In genomic region chr16:57196276-57196675, GRCh38 we compare ENCODE assay signal across 33 cellular contexts. TPM values are rescaled to one million over a fixed set of nuclear protein-coding genes. Genes with fewer than 3 reads are reported as not detected.
DNase-seq lines count a peak whose midpoint lies in the region; ATAC-seq, FAIRE-seq and TF ChIP-seq lines count a peak whose summit lies in the region.
"Had no signal": no experiment of that assay in that cellular context is flagged by ENCODE, and none has a peak within 500 bp of the region (broad histone marks: within the 10 kb centered on the region; RNA-seq: fewer than 3 reads in every experiment).

No MANE protein-coding gene starts in this region.

- H3K9ac ChIP-seq in astrocyte (ENCODE audit: low read length): no peak overlapping the region
- H3K9ac ChIP-seq in trophoblast cell (ENCODE audit: low read length): no peak overlapping the region
- H3K9ac ChIP-seq: BLaER1 had no signal

- H3K4me3 ChIP-seq in astrocyte (ENCODE audit: insufficient read depth, low read depth, low read length) (no peak overlapping the region), hepatocyte (no peak overlapping the region), trophoblast cell (ENCODE audit: low read depth, low read length) (no peak overlapping the region), esophagus muscularis mucosa (no peak overlapping the region)
- H3K4me3 ChIP-seq in effector memory CD4-positive, alpha-beta T cell (ENCODE audit: insufficient read depth, low read depth, low read length, poor library complexity, severe bottlenecking): no peak overlapping the region
- H3K4me3 ChIP-seq: ascending aorta, BLaER1, esophagus squamous epithelium, gastrocnemius medialis, right lobe of liver, tibial artery had no signal

- no peak for FAIRE-seq in astrocyte (lab: Jason Lieb, UNC)

- peak overlapping the region; percentile 86 for H3K4ac ChIP-seq in trophoblast cell (ENCODE audit: low read depth, low read length)

- H3K27me3 ChIP-seq in astrocyte (ENCODE audit: insufficient read depth, low read length) (no peaks in the 10 kb centered on the region), hepatocyte (no peaks in the 10 kb centered on the region), trophoblast cell (ENCODE audit: insufficient read depth, low read length) (no peaks in the 10 kb centered on the region), esophagus muscularis mucosa (no peaks in the 10 kb centered on the region)
- H3K27me3 ChIP-seq in effector memory CD4-positive, alpha-beta T cell (replicated peaks; ENCODE audit: control insufficient read depth, insufficient read depth, low read length, poor library complexity, severe bottlenecking): no peaks in the 10 kb centered on the region
- H3K27me3 ChIP-seq: ascending aorta, BLaER1, esophagus squamous epithelium, gastrocnemius medialis, right lobe of liver, tibial artery had no signal

- ATAC-seq in activated naive CD8-positive, alpha-beta T cell treated with anti-CD3 and anti-CD28 coated beads, Interleukin-2, amount 50 U/mL, for 24 hours: no peak
- no peak for ATAC-seq in GM21825 (IDR thresholded peaks at IDR 0.05; ENCODE audit: unreplicated experiment)
- ATAC-seq: activated CD8-positive, alpha-beta memory T cell treated with anti-CD3 and anti-CD28 coated beads, Interleukin-2, amount 10 ng/mL, durations not matched to agents 7 days and 5 days; activated T-cell treated with anti-CD3 and anti-CD28 coated beads, Interleukin-2, amount 50 U/mL, for 4 hours; gastrocnemius medialis had no signal

- intact Hi-C loops in esophagus muscularis mucosa (cut with DNase I): no loop called here

- peak overlapping the region; percentile 85 for H3K27ac Mint-ChIP-seq in astrocyte (ENCODE audit: unreplicated experiment)
- H3K27ac Mint-ChIP-seq in activated naive CD8-positive, alpha-beta T cell treated with anti-CD3 and anti-CD28 coated beads, Interleukin-2, amount 50 U/mL, for 24 hours: no peak overlapping the region
- H3K27ac Mint-ChIP-seq: activated CD8-positive, alpha-beta memory T cell treated with anti-CD3 and anti-CD28 coated beads, Interleukin-2, amount 10 ng/mL, durations not matched to agents 7 days and 5 days; activated naive CD8-positive, alpha-beta T cell treated with anti-CD3 and anti-CD28 coated beads, Interleukin-2, amount 10 ng/mL, durations not matched to agents 7 days and 5 days; IgD-negative memory B cell; T-helper 1 cell treated with Interleukin-12 subunit alpha and Interleukin-12 subunit beta and Interleukin-4 antibody, amounts not matched to agents 30 μg/mL and 1 μg/mL, for 36 hours had no signal

- no peak overlapping the region for H3K23ac ChIP-seq in trophoblast cell (ENCODE audit: low read length)

- H4K20me1 ChIP-seq in astrocyte (ENCODE audit: insufficient read depth, low read length) (peaks cover 4% of the 10 kb centered on the region), hepatocyte (ENCODE audit: insufficient read depth, poor library complexity, severe bottlenecking) (peaks cover 58% of the 10 kb centered on the region)

- peak overlapping the region; percentile 65 for H3K18ac ChIP-seq in trophoblast cell (ENCODE audit: low read length)

- H4K91ac ChIP-seq in trophoblast cell (ENCODE audit: low read depth, low read length): no peak overlapping the region

- no peak overlapping the region for H2BK12ac ChIP-seq in trophoblast cell (ENCODE audit: low read length)

- no peak overlapping the region for H4K12ac ChIP-seq in trophoblast cell (ENCODE audit: low read depth, low read length)

- no peak for TF ChIP-seq POLR2A in esophagus muscularis mucosa (IDR thresholded peaks at IDR 0.05; ENCODE audit: low read depth)

- H3K79me2 ChIP-seq in astrocyte (ENCODE audit: insufficient read depth, low read length) (peaks cover 73% of the 10 kb centered on the region), hepatocyte (peaks cover 80% of the 10 kb centered on the region), trophoblast cell (ENCODE audit: control insufficient read depth, insufficient read depth, low read length, poor library complexity) (peaks cover 1% of the 10 kb centered on the region)

- no peaks in the 10 kb centered on the region for H3K9me2 ChIP-seq in hepatocyte (replicated peaks; ENCODE audit: insufficient read depth)

- in situ Hi-C loops in G401 (cut with HindIII; ENCODE audit: low sequenced_read_pairs): no loop called here

- H2AFZ ChIP-seq in astrocyte (ENCODE audit: low read depth, low read length) (no peak overlapping the region), hepatocyte (no peak overlapping the region), trophoblast cell (ENCODE audit: insufficient read depth, low read length, poor library complexity) (no peak overlapping the region)

- no peak for TF ChIP-seq EP300 in esophagus muscularis mucosa (IDR thresholded peaks at IDR 0.05)

- H2BK5ac ChIP-seq in trophoblast cell (ENCODE audit: low read depth, low read length, poor library complexity): peak overlapping the region; percentile 56

- TF ChIP-seq CTCF in astrocyte (IDR thresholded peaks at IDR 0.05; ENCODE audit: insufficient read depth, low read depth, low read length) (no peak), hepatocyte (IDR thresholded peaks at IDR 0.05; ENCODE audit: poor library complexity) (no peak), esophagus muscularis mucosa (IDR thresholded peaks at IDR 0.05) (no peak)

- H3K4me1 ChIP-seq in astrocyte (ENCODE audit: insufficient read depth, low read length) (peaks cover 54% of the 10 kb centered on the region), hepatocyte (ENCODE audit: insufficient read depth) (peaks cover 18% of the 10 kb centered on the region), trophoblast cell (ENCODE audit: control insufficient read depth in 1 of 2, insufficient read depth in 2 of 2, low read length in 2 of 2) (peaks cover 3 to 10% of the 10 kb centered on the region in 2 experiments), esophagus muscularis mucosa (peaks cover 22 to 63% (median 55%) of the 10 kb centered on the region in 4 donors)
- H3K4me1 ChIP-seq in effector memory CD4-positive, alpha-beta T cell (ENCODE audit: control insufficient read depth, insufficient read depth, low read length, poor library complexity, severe bottlenecking): no peaks in the 10 kb centered on the region
- H3K4me1 ChIP-seq: BLaER1 had no signal

- H3K36me3 Mint-ChIP-seq in astrocyte (ENCODE audit: low read depth, unreplicated experiment): peaks cover 9% of the 10 kb centered on the region
- no peaks in the 10 kb centered on the region for H3K36me3 Mint-ChIP-seq in activated naive CD8-positive, alpha-beta T cell treated with anti-CD3 and anti-CD28 coated beads, Interleukin-2, amount 50 U/mL, for 24 hours (ENCODE audit: low read depth)
- H3K36me3 Mint-ChIP-seq: IgD-negative memory B cell had no signal

- no peaks in the 10 kb centered on the region for H3K36me3 ChIP-seq in astrocyte (ENCODE audit: insufficient read depth, low read length)
- no peaks in the 10 kb centered on the region for H3K36me3 ChIP-seq in hepatocyte (replicated peaks; ENCODE audit: insufficient read depth, low read depth)
- no peaks in the 10 kb centered on the region for H3K36me3 ChIP-seq in trophoblast cell (ENCODE audit: control insufficient read depth in 1 of 2, insufficient read depth in 2 of 2, low read length in 2 of 2)
- no peaks in the 10 kb centered on the region for H3K36me3 ChIP-seq in effector memory CD4-positive, alpha-beta T cell (ENCODE audit: control insufficient read depth, insufficient read depth, low read length)
- no peaks in the 10 kb centered on the region for H3K36me3 ChIP-seq in esophagus muscularis mucosa
- H3K36me3 ChIP-seq: ascending aorta, esophagus squamous epithelium, gastrocnemius medialis, right lobe of liver, tibial artery had no signal

- H2AK5ac ChIP-seq in trophoblast cell (ENCODE audit: low read length): no peak overlapping the region

- H3K27ac ChIP-seq in astrocyte (ENCODE audit: low read depth, low read length): peak overlapping the region; percentile 41
- H3K27ac ChIP-seq in hepatocyte: peak overlapping the region; percentile 31
- no peak overlapping the region for H3K27ac ChIP-seq in trophoblast cell (ENCODE audit: low read depth, low read length)
- no peak overlapping the region for H3K27ac ChIP-seq in effector memory CD4-positive, alpha-beta T cell (ENCODE audit: insufficient read depth, low read length, poor library complexity, severe bottlenecking)
- peak overlapping the region in 2 of 4 donors; percentile 5 for H3K27ac ChIP-seq in esophagus muscularis mucosa (replicated peaks in 1 of 4)
- H3K27ac ChIP-seq: ascending aorta, BLaER1, esophagus squamous epithelium, gastrocnemius medialis, right lobe of liver had no signal

- no peak overlapping the region for H3K4me3 Mint-ChIP-seq in astrocyte (ENCODE audit: unreplicated experiment)
- no peak overlapping the region for H3K4me3 Mint-ChIP-seq in activated naive CD8-positive, alpha-beta T cell treated with anti-CD3 and anti-CD28 coated beads, Interleukin-2, amount 50 U/mL, for 24 hours
- H3K4me3 Mint-ChIP-seq: activated CD8-positive, alpha-beta memory T cell treated with anti-CD3 and anti-CD28 coated beads, Interleukin-2, amount 10 ng/mL, durations not matched to agents 7 days and 5 days; activated naive CD8-positive, alpha-beta T cell treated with anti-CD3 and anti-CD28 coated beads, Interleukin-2, amount 10 ng/mL, durations not matched to agents 7 days and 5 days; activated T-cell treated with anti-CD3 and anti-CD28 coated beads, Interleukin-2, amount 50 U/mL, for 4 hours; IgD-negative memory B cell; T-helper 1 cell treated with Interleukin-12 subunit alpha and Interleukin-12 subunit beta and Interleukin-4 antibody, amounts not matched to agents 30 μg/mL and 1 μg/mL, for 36 hours had no signal

- peaks cover 6% of the 10 kb centered on the region for H3K79me1 ChIP-seq in trophoblast cell (ENCODE audit: low read length)

- H3K9me3 ChIP-seq in astrocyte (ENCODE audit: insufficient read depth, low read depth, low read length): no peaks in the 10 kb centered on the region
- no peaks in the 10 kb centered on the region for H3K9me3 ChIP-seq in hepatocyte (ENCODE audit: low read depth)
- no peaks in the 10 kb centered on the region for H3K9me3 ChIP-seq in trophoblast cell (ENCODE audit: insufficient read depth, low read depth, low read length)
- no peaks in the 10 kb centered on the region for H3K9me3 ChIP-seq in effector memory CD4-positive, alpha-beta T cell (ENCODE audit: control insufficient read depth, low read length)
- no peaks in the 10 kb centered on the region for H3K9me3 ChIP-seq in esophagus muscularis mucosa
- H3K9me3 ChIP-seq: ascending aorta, esophagus squamous epithelium, gastrocnemius medialis, right lobe of liver, tibial artery had no signal

- no peak overlapping the region for H2BK120ac ChIP-seq in trophoblast cell (ENCODE audit: insufficient read depth, low read length, poor library complexity)

- no peaks in the 10 kb centered on the region for H3K9me3 Mint-ChIP-seq in astrocyte (ENCODE audit: unreplicated experiment)
- H3K9me3 Mint-ChIP-seq in activated naive CD8-positive, alpha-beta T cell treated with anti-CD3 and anti-CD28 coated beads, Interleukin-2, amount 50 U/mL, for 24 hours: no peaks in the 10 kb centered on the region
- H3K9me3 Mint-ChIP-seq: activated naive CD8-positive, alpha-beta T cell treated with anti-CD3 and anti-CD28 coated beads, Interleukin-2, amount 10 ng/mL, durations not matched to agents 7 days and 5 days; activated T-cell treated with anti-CD3 and anti-CD28 coated beads, Interleukin-2, amount 50 U/mL, for 4 hours; IgD-negative memory B cell; T-helper 1 cell treated with Interleukin-12 subunit alpha and Interleukin-12 subunit beta and Interleukin-4 antibody, amounts not matched to agents 30 μg/mL and 1 μg/mL, for 36 hours had no signal

- peaks cover 50% of the 10 kb centered on the region for H3K4me1 Mint-ChIP-seq in astrocyte (ENCODE audit: low read depth, unreplicated experiment)
- peaks cover 21% of the 10 kb centered on the region for H3K4me1 Mint-ChIP-seq in activated naive CD8-positive, alpha-beta T cell treated with anti-CD3 and anti-CD28 coated beads, Interleukin-2, amount 50 U/mL, for 24 hours

- H4K8ac ChIP-seq in trophoblast cell (ENCODE audit: low read depth, low read length): peak overlapping the region; percentile 38

- no peaks in the 10 kb centered on the region for H3K27me3 Mint-ChIP-seq in astrocyte (ENCODE audit: low read depth, unreplicated experiment)
- no peaks in the 10 kb centered on the region for H3K27me3 Mint-ChIP-seq in activated naive CD8-positive, alpha-beta T cell treated with anti-CD3 and anti-CD28 coated beads, Interleukin-2, amount 50 U/mL, for 24 hours
- H3K27me3 Mint-ChIP-seq: activated CD8-positive, alpha-beta memory T cell treated with anti-CD3 and anti-CD28 coated beads, Interleukin-2, amount 10 ng/mL, durations not matched to agents 7 days and 5 days; activated naive CD8-positive, alpha-beta T cell treated with anti-CD3 and anti-CD28 coated beads, Interleukin-2, amount 10 ng/mL, durations not matched to agents 7 days and 5 days; IgD-negative memory B cell had no signal

- H3K4me2 ChIP-seq in astrocyte (ENCODE audit: low read length) (no peak overlapping the region), hepatocyte (no peak overlapping the region), trophoblast cell (ENCODE audit: low read length) (no peak overlapping the region)
- H3K4me2 ChIP-seq: BLaER1 had no signal

- DNase-seq in G401 (ENCODE audit: low spot score) (peak; percentile 19), astrocyte (ENCODE audit: low read depth) (no peak), hepatocyte (ENCODE audit: low spot score) (no peak), trophoblast cell (no peak), esophagus muscularis mucosa (ENCODE audit: extremely low spot score) (no peak)
- DNase-seq in activated naive CD8-positive, alpha-beta T cell treated with anti-CD3 and anti-CD28 coated beads, Interleukin-2, amount 50 U/mL, for 24 hours: no peak
- no peak for DNase-seq in effector memory CD4-positive, alpha-beta T cell
- DNase-seq: ACHN; activated CD4-positive, CD25-positive, alpha-beta regulatory T cell; activated CD8-positive, alpha-beta memory T cell treated with anti-CD3 and anti-CD28 coated beads, Interleukin-2, amount 10 ng/mL, durations not matched to agents 7 days and 5 days; activated gamma-delta T cell treated with Interleukin-2 at 50 U/mL for 16 hours; activated naive CD8-positive, alpha-beta T cell treated with anti-CD3 and anti-CD28 coated beads, Interleukin-2, amount 10 ng/mL, durations not matched to agents 7 days and 5 days; activated T-cell treated with anti-CD3 and anti-CD28 coated beads, Interleukin-2, amount 50 U/mL, for 4 hours; central memory CD4-positive, alpha-beta T cell; COR-L47; dermis blood vessel endothelial cell; esophagus squamous epithelium; gastrocnemius medialis; mammary epithelial cell; NCI-H146; NCI-H2107; NCI-H345; NCI-H69; right lobe of liver; RPMI8226; stimulated activated CD4-positive, alpha-beta T cell treated with anti-CD3 and anti-CD28 coated beads, Interleukin-12 subunit alpha, Interleukin-12 subunit beta, amount 100 ng/mL, for 4 hours; stimulated activated CD4-positive, alpha-beta T cell treated with anti-CD3 and anti-CD28 coated beads, Interleukin-2, amount 100 ng/mL, for 48 hours; tibial artery had no signal

- 90% methylated on average over 4 of the region's 4 CpGs for WGBS in hepatocyte (ENCODE audit: low lambda C conversion rate, missing lambda C conversion rate)
- WGBS in trophoblast cell (ENCODE audit: extremely low coverage, insufficient coverage, insufficient read length): no CpG with 5 or more reads among the region's 4 CpGs
- 53% methylated on average over 4 of the region's 4 CpGs for WGBS in esophagus muscularis mucosa

- H3K14ac ChIP-seq in trophoblast cell (ENCODE audit: low read length): peak overlapping the region; percentile 37

RNA-seq across cellular contexts. Expression of gene RSPRY1, which starts 10.1 kb away (rescaled TPM):
- 30.8 and 36.2 TPM in 2 replicates for total RNA-seq in G401 (2014; rRNA removed; shearing (Covaris generic))
- total RNA-seq in astrocyte (76.8 TPM in 2 replicates), hepatocyte (52.7 and 57.5 TPM in 2 replicates), esophagus muscularis mucosa (10 to 100 TPM; 22.4 to 30.7 (median 25.7) TPM)
- 42.3 and 52.7 TPM in 2 replicates for polyA plus RNA-seq in hepatocyte
- polyA plus RNA-seq in trophoblast cell (2013): 46.5 and 46.7 TPM in 2 replicates

RNA-seq across cellular contexts. Expression of gene PSME3IP1, which starts 10.4 kb away (rescaled TPM):
- 46.6 and 66.3 TPM in 2 replicates for total RNA-seq in G401 (2014; rRNA removed; shearing (Covaris generic))
- 71.9 and 78.8 TPM in 2 replicates for total RNA-seq in astrocyte
- total RNA-seq in hepatocyte: 73.2 and 79.7 TPM in 2 replicates
- polyA plus RNA-seq in hepatocyte: 62.6 and 64.2 TPM in 2 replicates
- polyA plus RNA-seq in trophoblast cell (2013): 75.9 and 77.8 TPM in 2 replicates
- total RNA-seq in esophagus muscularis mucosa: 10 to 100 TPM; 47.8 to 60.7 (median 57.5) TPM

RNA-seq across cellular contexts. Expression of gene ARL2BP, which starts 48.8 kb away (rescaled TPM):
- total RNA-seq in G401 (2014; rRNA removed; shearing (Covaris generic)): 79.4 and 98.0 TPM in 2 replicates
- 70.9 and 71.1 TPM in 2 replicates for total RNA-seq in astrocyte
- 92.6 and 105 TPM in 2 replicates for total RNA-seq in hepatocyte
- 102 and 104 TPM in 2 replicates for polyA plus RNA-seq in hepatocyte
- polyA plus RNA-seq in trophoblast cell (2013): 26.3 and 26.9 TPM in 2 replicates
- 10 to 100 TPM; 58.1 to 77.4 (median 66.9) TPM for total RNA-seq in esophagus muscularis mucosa

Comparison
In these comparisons a context has a peak if more than half of its experiments do, and no peak if none do; other contexts are left out.
1. H3K27ac ChIP-seq: peak in astrocyte (single experiment) and hepatocyte (single experiment); none in trophoblast cell (single experiment) and effector memory CD4-positive, alpha-beta T cell (single experiment).